ENCODE assay signal across 10 cellular contexts in the genomic region with DNA sequence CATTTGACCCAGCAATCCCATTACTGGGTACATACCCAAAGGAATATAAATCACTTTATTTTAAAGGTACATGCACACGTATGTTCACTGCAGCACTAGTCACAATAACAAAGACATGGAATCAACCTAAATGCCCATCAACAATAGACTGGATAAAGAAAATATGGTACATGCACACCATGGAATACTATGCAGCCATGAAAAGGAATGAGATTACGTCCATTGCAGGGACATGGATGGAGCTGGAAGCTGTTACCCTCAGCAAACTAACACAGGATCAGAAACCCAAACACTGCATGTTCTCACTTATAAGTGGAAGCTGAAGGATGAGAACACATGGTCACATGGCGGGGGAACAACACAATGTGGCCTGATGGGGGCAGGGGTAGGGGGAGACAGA. TPM values are rescaled to one million over a fixed set of nuclear protein-coding genes. Genes with fewer than 3 reads are reported as not detected.
DNase-seq lines count a peak whose midpoint lies in the region; ATAC-seq, FAIRE-seq and TF ChIP-seq lines count a peak whose summit lies in the region.
"Not testable (repeated sequence)": the region's sequence is repeated elsewhere in the genome, so short reads cannot be mapped to it uniquely, and the experiment has no call there.
"Had no signal": no experiment of that assay in that cellular context is flagged by ENCODE, and none has a peak within 500 bp of the region (broad histone marks: within the 10 kb centered on the region; RNA-seq: fewer than 3 reads in every experiment).

No MANE protein-coding gene starts in this region.

- H2AFZ ChIP-seq in Karpas-422 (ENCODE audit: low read length); H1 (ENCODE audit: low read length): not testable (repeated sequence)

- H3K36me3 ChIP-seq in Karpas-422 (ENCODE audit: insufficient read depth, low read length); H1 (ENCODE audit: control insufficient read depth in 2 of 4, insufficient read depth in 4 of 4, low read length in 3 of 4): not testable (repeated sequence)

- not testable (repeated sequence) for H2BK20ac ChIP-seq in H1 (ENCODE audit: low read length)

- not testable (repeated sequence) for H3K23me2 ChIP-seq in H1 (ENCODE audit: low read depth, low read length)

- not testable (repeated sequence) for H3K27me3 Mint-ChIP-seq in CD4-positive, alpha-beta T cell; activated CD8-positive, alpha-beta T cell treated with anti-CD3 and anti-CD28 coated beads, Interleukin-2, amount 10 ng/mL, durations not matched to agents 7 days and 5 days (ENCODE audit: low read depth); nephron (ENCODE audit: low read depth)

- not testable (repeated sequence) for TF ChIP-seq RAD21 in H1 (IDR thresholded peaks at IDR 0.05 in 1 of 2, conservative IDR thresholded peaks at IDR 0.05 in 1 of 2; ENCODE audit: low read depth in 2 of 2, low read length in 2 of 2)

- not testable (repeated sequence) for TF ChIP-seq POLR2A in H1 (IDR thresholded peaks at IDR 0.05; ENCODE audit: control extremely low read depth in 1 of 2, low read depth in 2 of 2, low read length in 2 of 2)

- not testable (repeated sequence) for H3K18ac ChIP-seq in H1 (ENCODE audit: extremely low read depth, low read length)

- H2BK120ac ChIP-seq in H1 (replicated peaks; ENCODE audit: low read depth, low read length), result not testable (repeated sequence)

- H2BK15ac ChIP-seq in H1 (ENCODE audit: low read length), result not testable (repeated sequence)

- H3K4ac ChIP-seq in H1 (replicated peaks; ENCODE audit: insufficient read length, low read depth, low read length), result not testable (repeated sequence)

- H4K91ac ChIP-seq in H1 (replicated peaks; ENCODE audit: insufficient read length, low read length), result not testable (repeated sequence)

- not testable (repeated sequence) for H3K9me3 Mint-ChIP-seq in CD4-positive, alpha-beta T cell; activated CD8-positive, alpha-beta T cell treated with anti-CD3 and anti-CD28 coated beads, Interleukin-2, amount 10 ng/mL, durations not matched to agents 7 days and 5 days (ENCODE audit: insufficient read depth); nephron

- POLR2A ChIA-PET in CD4-positive, alpha-beta T cell (lab: Charles Lee); activated CD8-positive, alpha-beta T cell treated with anti-CD3 and anti-CD28 coated beads, Interleukin-2, amount 10 ng/mL, durations not matched to agents 7 days and 5 days (lab: Charles Lee); H1 (lab: Charles Lee; ENCODE audit: partially characterized antibody): not testable (repeated sequence)

- not testable (repeated sequence) for H3K36me3 Mint-ChIP-seq in CD4-positive, alpha-beta T cell (ENCODE audit: low read depth); activated CD8-positive, alpha-beta T cell treated with anti-CD3 and anti-CD28 coated beads, Interleukin-2, amount 10 ng/mL, durations not matched to agents 7 days and 5 days (ENCODE audit: low read depth); nephron (ENCODE audit: low read depth)

- not testable (repeated sequence) for H3K9ac ChIP-seq in Karpas-422 (ENCODE audit: low read length); H1 (replicated peaks in 1 of 4; ENCODE audit: extremely low read depth in 1 of 4, low read depth in 3 of 4, low read length in 3 of 4)

- not testable (repeated sequence) for FAIRE-seq in H1 (lab: Jason Lieb, UNC)

- H2BK5ac ChIP-seq in H1 (ENCODE audit: low read depth, low read length), result not testable (repeated sequence)

- H3K27ac ChIP-seq in CD4-positive, alpha-beta T cell (ENCODE audit: low read depth, low read length); Karpas-422 (ENCODE audit: low read length); H1 (ENCODE audit: low read depth, low read length): not testable (repeated sequence)

- H3K27ac Mint-ChIP-seq in CD4-positive, alpha-beta T cell; activated CD8-positive, alpha-beta T cell treated with anti-CD3 and anti-CD28 coated beads, Interleukin-2, amount 10 ng/mL, durations not matched to agents 7 days and 5 days; nephron: not testable (repeated sequence)

- peaks cover 12% of the 10 kb centered on the region for H3K4me1 Mint-ChIP-seq in CD4-positive, alpha-beta T cell (ENCODE audit: low read depth)
- H3K4me1 Mint-ChIP-seq in activated CD8-positive, alpha-beta T cell treated with anti-CD3 and anti-CD28 coated beads, Interleukin-2, amount 10 ng/mL, durations not matched to agents 7 days and 5 days (ENCODE audit: low read depth); nephron: not testable (repeated sequence)

- not testable (repeated sequence) for H3K9me3 ChIP-seq in CD4-positive, alpha-beta T cell (ENCODE audit: control insufficient read depth, low read length); Karpas-422 (ENCODE audit: low read length); H1 (ENCODE audit: insufficient read depth in 2 of 2, low read depth in 1 of 2, low read length in 1 of 2)

- WGBS in H1 (ENCODE audit: extremely low coverage in 1 of 2, insufficient coverage in 1 of 2, insufficient read length in 1 of 2, insufficient replicate concordance in 2 of 2, low coverage in 1 of 2, low lambda C conversion rate in 2 of 2, missing lambda C conversion rate in 1 of 2), 2 experiments, result 79% methylated on average over 3 of the region's 3 CpGs; no CpG with 5 or more reads in 1 of the 2 experiments

- H4K20me1 ChIP-seq in Karpas-422 (ENCODE audit: insufficient read depth, low read depth, low read length); H1 (replicated peaks in 1 of 2; ENCODE audit: control insufficient read depth in 1 of 2, insufficient read depth in 2 of 2, low read length in 2 of 2): not testable (repeated sequence)

- not testable (repeated sequence) for TF ChIP-seq EP300 in H1 (IDR thresholded peaks at IDR 0.05; ENCODE audit: borderline replicate concordance in 1 of 2, low read depth in 2 of 2, low read length in 2 of 2)

- H3K4me1 ChIP-seq in Karpas-422 (ENCODE audit: low read length); H1 (replicated peaks in 1 of 4; ENCODE audit: control insufficient read depth in 3 of 4, insufficient read depth in 4 of 4, low read length in 3 of 4): not testable (repeated sequence)

- not testable (repeated sequence) for H3K27me3 ChIP-seq in CD4-positive, alpha-beta T cell (ENCODE audit: control insufficient read depth, insufficient read depth, low read length); Karpas-422 (ENCODE audit: low read length); H1 (replicated peaks in 1 of 4; ENCODE audit: control insufficient read depth in 3 of 4, extremely low read depth in 1 of 4, insufficient read depth in 3 of 4, low read length in 3 of 4)

- not testable (repeated sequence) for H3K79me1 ChIP-seq in H1 (ENCODE audit: low read depth, low read length)

- not testable (repeated sequence) for H3K23ac ChIP-seq in H1 (ENCODE audit: insufficient read length)

- not testable (repeated sequence) for TF ChIP-seq CTCF in CD4-positive, alpha-beta T cell (IDR thresholded peaks at IDR 0.05); H1 (IDR thresholded peaks at IDR 0.05; ENCODE audit: control extremely low read depth in 1 of 3, insufficient read depth in 1 of 3, low read depth in 1 of 3, low read length in 3 of 3); nephron (IDR thresholded peaks at IDR 0.05; ENCODE audit: unreplicated experiment in 3 of 3)

- not testable (repeated sequence) for H4K5ac ChIP-seq in H1 (ENCODE audit: insufficient read length, low read depth, low read length)

- intact Hi-C loops in CD4-positive, alpha-beta T cell (cut with DNase I, micrococcal nuclease), result loop anchor here in 1 of 2 experiments (5.0 to 10.0 kb wide), 4 partner anchors 147 to 1615 kb away; a partner anchor contains a TSS

- peaks cover 10% of the 10 kb centered on the region for H3K79me2 ChIP-seq in Karpas-422 (ENCODE audit: low read length)
- not testable (repeated sequence) for H3K79me2 ChIP-seq in H1 (ENCODE audit: control insufficient read depth in 1 of 2, insufficient read depth in 2 of 2, low read length in 2 of 2)

- CTCF ChIA-PET in CD4-positive, alpha-beta T cell (lab: Charles Lee), result not testable (repeated sequence)
- CTCF ChIA-PET in activated CD8-positive, alpha-beta T cell treated with anti-CD3 and anti-CD28 coated beads, Interleukin-2, amount 10 ng/mL, durations not matched to agents 7 days and 5 days (lab: Charles Lee), result interaction anchor here (1.1 kb wide), 1 partner anchor 383 kb away, joined by 3 read pairs; no protein-coding TSS in a partner anchor
- CTCF ChIA-PET in H1 (lab: Charles Lee; ENCODE audit: partially characterized antibody), result interaction anchor here (0.6 kb wide), 1 partner anchor 211 kb away, joined by 4 read pairs; no protein-coding TSS in a partner anchor

- H3K14ac ChIP-seq in H1 (ENCODE audit: insufficient read length), result not testable (repeated sequence)

- H3K4me3 Mint-ChIP-seq in CD4-positive, alpha-beta T cell, result peak overlapping the region; percentile 15
- peak overlapping the region; percentile 34 for H3K4me3 Mint-ChIP-seq in activated CD8-positive, alpha-beta T cell treated with anti-CD3 and anti-CD28 coated beads, Interleukin-2, amount 10 ng/mL, durations not matched to agents 7 days and 5 days
- peak overlapping the region; percentile 17 to 67 (median 40) for H3K4me3 Mint-ChIP-seq in nephron

- not testable (repeated sequence) for H3K4me2 ChIP-seq in Karpas-422 (ENCODE audit: low read depth, low read length, poor library complexity, severe bottlenecking); H1 (ENCODE audit: insufficient read depth in 1 of 2, low read depth in 2 of 2, low read length in 2 of 2)

- not testable (repeated sequence) for H4K8ac ChIP-seq in H1 (ENCODE audit: extremely low read depth, insufficient read depth, low read length)

- H2BK12ac ChIP-seq in H1 (ENCODE audit: low read depth, low read length), result not testable (repeated sequence)

- DNase-seq in CD4-positive, alpha-beta T cell; activated CD8-positive, alpha-beta T cell treated with anti-CD3 and anti-CD28 coated beads, Interleukin-2, amount 10 ng/mL, durations not matched to agents 7 days and 5 days; H1 (ENCODE audit: low read depth in 1 of 2, low spot score in 2 of 2): not testable (repeated sequence)
- DNase-seq in Karpas-422, result peak; percentile 29

- not testable (repeated sequence) for H3K56ac ChIP-seq in H1 (replicated peaks; ENCODE audit: insufficient read length, low read depth, low read length)

- H3K9me2 ChIP-seq in Karpas-422 (replicated peaks; ENCODE audit: insufficient read depth, low read length), result not testable (repeated sequence)

- ATAC-seq in CD4-positive, alpha-beta T cell (ENCODE audit: poor library complexity); activated CD8-positive, alpha-beta T cell treated with anti-CD3 and anti-CD28 coated beads, Interleukin-2, amount 10 ng/mL, durations not matched to agents 7 days and 5 days: not testable (repeated sequence)

- H2AK5ac ChIP-seq in H1 (ENCODE audit: low read depth, low read length), result not testable (repeated sequence)

- H3K4me3 ChIP-seq in Karpas-422 (ENCODE audit: low read length); H1 (ENCODE audit: extremely low read depth in 1 of 4, insufficient read depth in 2 of 4, low read depth in 3 of 4, low read length in 4 of 4): not testable (repeated sequence)

RNA-seq across cellular contexts. Expression of a gene that starts 4.0 kb away (rescaled TPM):
- 10 to 100 TPM; 77.2 to 81.0 TPM for total RNA-seq in CD4-positive, alpha-beta T cell
- total RNA-seq in Karpas-422 (2014; rRNA removed; shearing (Covaris generic); ENCODE audit: low replicate concordance), result 74.8 and 82.2 TPM in 2 replicates
- total RNA-seq in activated CD8-positive, alpha-beta T cell treated with anti-CD3 and anti-CD28 coated beads, Interleukin-2, amount 10 ng/mL, durations not matched to agents 7 days and 5 days, result 10 to 100 TPM; 54.2 to 54.5 TPM
- total RNA-seq in H1 (2021; fragmentation: NEBNext Ultra II Directional; extraction: Animal tissue kit (Norgen Biotek cat#: 25700)), result 22.4 and 23.1 TPM in 2 replicates
- 7.0 and 8.1 TPM in 2 replicates for polyA plus RNA-seq in H1 (2011; rRNA removed)
- polyA plus RNA-seq in H1 (2011; cell fraction: cytosol; rRNA removed), result 9.9 TPM
- polyA plus RNA-seq in H1 (2011; cell fraction: nucleus; rRNA removed), result 9.2 TPM
- polyA plus RNA-seq in H1 (2012, experiment 1 of 2), result 11.5 to 14.9 TPM (median 13.8 TPM) in 4 replicates
- 2.2 TPM for polyA plus RNA-seq in H1 (2012, experiment 2 of 2)
- 8.2 TPM for polyA plus RNA-seq in H1 (2013, experiment 1 of 2)
- polyA plus RNA-seq in H1 (2013, experiment 2 of 2), result 8.2 TPM
- 28.1 and 33.9 TPM in 2 replicates for polyA minus RNA-seq in H1 (2011; rRNA and poly(A)+ RNA removed)
- polyA minus RNA-seq in H1 (2011; cell fraction: cytosol; rRNA and poly(A)+ RNA removed), result 18.2 TPM
- polyA minus RNA-seq in H1 (2011; cell fraction: nucleus; rRNA and poly(A)+ RNA removed), result 25.2 TPM

RNA-seq across cellular contexts. Expression of a gene that starts 7.2 kb away (rescaled TPM):
- total RNA-seq in CD4-positive, alpha-beta T cell, result under 1 TPM in 1 of 2 experiments, not detected in 1; 0.08 TPM
- total RNA-seq in Karpas-422 (2014; rRNA removed; shearing (Covaris generic); ENCODE audit: low replicate concordance), result 0.07 and 0.15 TPM in 2 replicates
- total RNA-seq in activated CD8-positive, alpha-beta T cell treated with anti-CD3 and anti-CD28 coated beads, Interleukin-2, amount 10 ng/mL, durations not matched to agents 7 days and 5 days, result not detected
- total RNA-seq in H1 (2021; fragmentation: NEBNext Ultra II Directional; extraction: Animal tissue kit (Norgen Biotek cat#: 25700)), result not detected in 2 replicates
- polyA plus RNA-seq in H1 (2011; rRNA removed), result 0.06 TPM in 2 replicates
- polyA plus RNA-seq in H1 (2011; cell fraction: cytosol; rRNA removed), result 0.06 TPM
- polyA plus RNA-seq in H1 (2011; cell fraction: nucleus; rRNA removed), result 0.26 TPM
- polyA plus RNA-seq in H1 (2012, experiment 1 of 2), result 0.11 to 0.17 TPM (median 0.11 TPM) in 3 of 4 replicates, not detected in the other
- 0.07 TPM for polyA plus RNA-seq in H1 (2012, experiment 2 of 2)
- 0.18 TPM for polyA plus RNA-seq in H1 (2013, experiment 1 of 2)
- 0.04 TPM for polyA plus RNA-seq in H1 (2013, experiment 2 of 2)
- polyA minus RNA-seq in H1 (2011; rRNA and poly(A)+ RNA removed), result 0.15 TPM in 1 of 2 replicates, not detected in the other
- not detected for polyA minus RNA-seq in H1 (2011; cell fraction: cytosol; rRNA and poly(A)+ RNA removed)
- polyA minus RNA-seq in H1 (2011; cell fraction: nucleus; rRNA and poly(A)+ RNA removed), result not detected
- total RNA-seq: B cell; CD4-positive, alpha-beta memory T cell; Daoy; GM12878 had no signal
- polyA plus RNA-seq: CD8-positive, alpha-beta memory T cell had no signal
